29 cellular contexts compared by ENCODE assay signal in genomic region chr12:11824736-11825135, GRCh38.
DNase-seq lines count a peak whose midpoint lies in the region; ATAC-seq and TF ChIP-seq lines count a peak whose summit lies in the region.
"Had no signal": no experiment of that assay in that cellular context is flagged by ENCODE, and none has a peak within 500 bp of the region (broad histone marks: within the 10 kb centered on the region; RNA-seq: fewer than 3 reads in every experiment).

No MANE protein-coding gene starts in this region.

- H4K20me1 ChIP-seq in KMS-11 (ENCODE audit: insufficient read depth), result no peaks in the 10 kb centered on the region

- 78 to 94% methylated on average over 3 of the region's 3 CpGs for WGBS in sigmoid colon, 2 donors
- 75% methylated on average over 2 of the region's 3 CpGs for WGBS in right lobe of liver (ENCODE audit: insufficient coverage, low coverage, low lambda C conversion rate, missing lambda C conversion rate)

- H3K4me3 ChIP-seq in KMS-11 (IDR thresholded peaks at IDR 0.05; ENCODE audit: insufficient read depth, low read depth, low read length), result no peak overlapping the region
- no peak overlapping the region for H3K4me3 ChIP-seq in sigmoid colon
- H3K4me3 ChIP-seq in right lobe of liver, result no peak overlapping the region
- H3K4me3 ChIP-seq: breast epithelium, HAP-1, mucosa of descending colon, Peyer's patch, suprapubic skin, upper lobe of right lung had no signal

- CTCF ChIA-PET in activated CD4-positive, alpha-beta memory T cell treated with anti-CD3 and anti-CD28 coated beads for 36 hours (lab: Charles Lee), result interaction anchor here (1.0 to 1.4 kb wide), 2 partner anchors 208 to 244 kb away, joined by 4 to 5 read pairs; no protein-coding TSS in a partner anchor
- CTCF ChIA-PET in activated CD4-positive, alpha-beta memory T cell treated with anti-CD3 and anti-CD28 coated beads, Interleukin-2, amount 10 ng/mL, durations not matched to agents 7 days and 5 days (lab: Charles Lee), result interaction anchor here (0.6 to 1.5 kb wide), 3 partner anchors 8 to 241 kb away, joined by 4 to 6 read pairs (median 4); no protein-coding TSS in a partner anchor

- intact Hi-C loops in activated CD4-positive, alpha-beta memory T cell treated with anti-CD3 and anti-CD28 coated beads for 36 hours (cut with micrococcal nuclease), result loop anchor here (2.0 to 5.0 kb wide), 2 partner anchors 46 to 177 kb away; partner anchors contain the start of gene ETV6
- intact Hi-C loops in sigmoid colon (cut with DNase I) (no loop called here), right lobe of liver (cut with DNase I) (no loop called here)

- no peak for DNase-seq in activated CD4-positive, alpha-beta memory T cell treated with anti-CD3 and anti-CD28 coated beads for 36 hours
- no peak for DNase-seq in activated CD4-positive, alpha-beta memory T cell treated with anti-CD3 and anti-CD28 coated beads, Interleukin-2, amount 10 ng/mL, durations not matched to agents 7 days and 5 days
- DNase-seq in sigmoid colon (no peak), amygdala (lab: John Stamatoyannopoulos, UW) (no peak), NCI-H1930 (lab: John Stamatoyannopoulos, UW) (no peak), right lobe of liver (no peak)
- DNase-seq: activated naive CD4-positive, alpha-beta T cell treated with Interleukin-2 at 50 U/mL for 16 hours; activated T-cell treated with anti-CD3 and anti-CD28 coated beads, Interleukin-2, amount 50 U/mL, for 1 hour; amniotic stem cell; CD8-positive, alpha-beta memory T cell; DMS 273 treated with DMSO at 0.1 percent for 48 hours; hippocampal formation; Karpas-422; mammary epithelial cell; mucosa of descending colon; NCI-H2081; NCI-H226; NCI-H69; Peyer's patch; SHP77; stimulated activated CD4-positive, alpha-beta T cell treated with anti-CD3 and anti-CD28 coated beads, Interleukin-15, amount 100 ng/mL, for 24 hours; upper lobe of right lung had no signal

- H3K4me3 Mint-ChIP-seq in activated CD4-positive, alpha-beta memory T cell treated with anti-CD3 and anti-CD28 coated beads for 36 hours, result peak overlapping the region; percentile 34
- no peak overlapping the region for H3K4me3 Mint-ChIP-seq in activated CD4-positive, alpha-beta memory T cell treated with anti-CD3 and anti-CD28 coated beads, Interleukin-2, amount 10 ng/mL, durations not matched to agents 7 days and 5 days
- no peak overlapping the region for H3K4me3 Mint-ChIP-seq in brain
- H3K4me3 Mint-ChIP-seq: natural killer cell treated with Interleukin-12 subunit alpha and Interleukin-12 subunit beta and Interleukin-15 and Interleukin-18, amount 100 ng/mL, for 72 hours; stimulated activated memory B cell treated with anti-CD40 and anti-IgM and Interleukin-4, amounts not matched to agents 10 μg/mL and 1 μg/mL and 100 μg/mL, for 72 hours had no signal

- TF ChIP-seq POLR2A in sigmoid colon (IDR thresholded peaks at IDR 0.05), result no peak
- TF ChIP-seq POLR2A in right lobe of liver (IDR thresholded peaks at IDR 0.05), result no peak

- no peak overlapping the region for H3K9ac ChIP-seq in KMS-11

- no peak for ATAC-seq in right lobe of liver
- ATAC-seq: mucosa of descending colon; natural killer cell treated with Interleukin-12 subunit alpha and Interleukin-12 subunit beta and Interleukin-15 and Interleukin-18, amount 100 ng/mL, for 72 hours; stimulated activated memory B cell treated with anti-CD40 and anti-IgM and Interleukin-4, amounts not matched to agents 10 μg/mL and 1 μg/mL and 100 μg/mL, for 72 hours; upper lobe of right lung had no signal

- peaks cover 99% of the 10 kb centered on the region for H3K4me1 ChIP-seq in KMS-11 (ENCODE audit: low read depth, poor library complexity, severe bottlenecking)
- peaks cover 0 to 69% (median 57%) of the 10 kb centered on the region in 4 donors for H3K4me1 ChIP-seq in sigmoid colon
- H3K4me1 ChIP-seq in right lobe of liver, result peaks cover 0 to 2% (median 0%) of the 10 kb centered on the region in 4 donors

- no peaks in the 10 kb centered on the region for H3K9me3 Mint-ChIP-seq in activated CD4-positive, alpha-beta memory T cell treated with anti-CD3 and anti-CD28 coated beads for 36 hours
- H3K9me3 Mint-ChIP-seq in activated CD4-positive, alpha-beta memory T cell treated with anti-CD3 and anti-CD28 coated beads, Interleukin-2, amount 10 ng/mL, durations not matched to agents 7 days and 5 days, result no peaks in the 10 kb centered on the region
- no peaks in the 10 kb centered on the region for H3K9me3 Mint-ChIP-seq in brain
- H3K9me3 Mint-ChIP-seq: CD8-positive, alpha-beta memory T cell; natural killer cell treated with Interleukin-12 subunit alpha and Interleukin-12 subunit beta and Interleukin-15 and Interleukin-18, amount 100 ng/mL, for 72 hours; stimulated activated memory B cell treated with anti-CD40 and anti-IgM and Interleukin-4, amounts not matched to agents 10 μg/mL and 1 μg/mL and 100 μg/mL, for 72 hours had no signal

- peaks cover 28% of the 10 kb centered on the region for H3K36me3 Mint-ChIP-seq in activated CD4-positive, alpha-beta memory T cell treated with anti-CD3 and anti-CD28 coated beads for 36 hours
- peaks cover 21% of the 10 kb centered on the region for H3K36me3 Mint-ChIP-seq in activated CD4-positive, alpha-beta memory T cell treated with anti-CD3 and anti-CD28 coated beads, Interleukin-2, amount 10 ng/mL, durations not matched to agents 7 days and 5 days (ENCODE audit: low read depth)
- no peaks in the 10 kb centered on the region for H3K36me3 Mint-ChIP-seq in brain
- H3K36me3 Mint-ChIP-seq: natural killer cell treated with Interleukin-12 subunit alpha and Interleukin-12 subunit beta and Interleukin-15 and Interleukin-18, amount 100 ng/mL, for 72 hours had no signal

- H3K27me3 Mint-ChIP-seq in activated CD4-positive, alpha-beta memory T cell treated with anti-CD3 and anti-CD28 coated beads for 36 hours, result no peaks in the 10 kb centered on the region
- H3K27me3 Mint-ChIP-seq in activated CD4-positive, alpha-beta memory T cell treated with anti-CD3 and anti-CD28 coated beads, Interleukin-2, amount 10 ng/mL, durations not matched to agents 7 days and 5 days, result no peaks in the 10 kb centered on the region
- no peaks in the 10 kb centered on the region for H3K27me3 Mint-ChIP-seq in brain
- H3K27me3 Mint-ChIP-seq: CD8-positive, alpha-beta memory T cell; natural killer cell treated with Interleukin-12 subunit alpha and Interleukin-12 subunit beta and Interleukin-15 and Interleukin-18, amount 100 ng/mL, for 72 hours; stimulated activated memory B cell treated with anti-CD40 and anti-IgM and Interleukin-4, amounts not matched to agents 10 μg/mL and 1 μg/mL and 100 μg/mL, for 72 hours had no signal

- H3K79me2 ChIP-seq in KMS-11 (ENCODE audit: insufficient read depth, low read depth), result no peaks in the 10 kb centered on the region

- H2AFZ ChIP-seq in KMS-11 (ENCODE audit: low read depth), result no peak overlapping the region

- POLR2A ChIA-PET in activated CD4-positive, alpha-beta memory T cell treated with anti-CD3 and anti-CD28 coated beads for 36 hours (lab: Charles Lee), result interaction anchor here (1.1 to 1.3 kb wide), 3 partner anchors 172 to 185 kb away, joined by 3 to 4 read pairs (median 3); no protein-coding TSS in a partner anchor
- POLR2A ChIA-PET in activated CD4-positive, alpha-beta memory T cell treated with anti-CD3 and anti-CD28 coated beads, Interleukin-2, amount 10 ng/mL, durations not matched to agents 7 days and 5 days (lab: Charles Lee), result interaction anchor here (2.3 kb wide), 1 partner anchor 9 kb away, joined by 8 read pairs; no protein-coding TSS in a partner anchor

- H3K27ac ChIP-seq in KMS-11 (no peak overlapping the region), sigmoid colon (peak overlapping the region in 3 of 4 donors; percentile 30 to 66 (median 58)), right lobe of liver (no peak overlapping the region)
- H3K27ac ChIP-seq: breast epithelium, suprapubic skin, upper lobe of right lung had no signal

- no peaks in the 10 kb centered on the region for H3K9me3 ChIP-seq in sigmoid colon
- H3K9me3 ChIP-seq in right lobe of liver, result no peaks in the 10 kb centered on the region
- H3K9me3 ChIP-seq: breast epithelium, HAP-1, mucosa of descending colon, Peyer's patch, suprapubic skin, upper lobe of right lung had no signal

- H3K36me3 ChIP-seq in KMS-11 (ENCODE audit: insufficient read depth), result no peaks in the 10 kb centered on the region
- peaks cover 0 to 5% (median 0%) of the 10 kb centered on the region in 4 donors for H3K36me3 ChIP-seq in sigmoid colon
- no peaks in the 10 kb centered on the region for H3K36me3 ChIP-seq in right lobe of liver
- H3K36me3 ChIP-seq: breast epithelium, HAP-1, upper lobe of right lung had no signal

- peak overlapping the region; percentile 87 for H3K27ac Mint-ChIP-seq in activated CD4-positive, alpha-beta memory T cell treated with anti-CD3 and anti-CD28 coated beads for 36 hours
- no peak overlapping the region for H3K27ac Mint-ChIP-seq in activated CD4-positive, alpha-beta memory T cell treated with anti-CD3 and anti-CD28 coated beads, Interleukin-2, amount 10 ng/mL, durations not matched to agents 7 days and 5 days
- peak overlapping the region in 3 of 5 experiments; percentile 11 to 41 (median 33) for H3K27ac Mint-ChIP-seq in brain
- H3K27ac Mint-ChIP-seq: stimulated activated memory B cell treated with anti-CD40 and anti-IgM and Interleukin-4, amounts not matched to agents 10 μg/mL and 1 μg/mL and 100 μg/mL, for 72 hours had no signal

- TF ChIP-seq CTCF in KMS-11 (conservative IDR thresholded peaks at IDR 0.05; ENCODE audit: low read depth, low read length) (no peak), brain (conservative IDR thresholded peaks at IDR 0.05) (no peak), sigmoid colon (IDR thresholded peaks at IDR 0.05) (no peak), right lobe of liver (IDR thresholded peaks at IDR 0.05) (no peak)

- H3K4me2 ChIP-seq in KMS-11, result 0 out of 2 replicates have a peak overlapping the region, but pooled peaks have one; percentile 6

- H3K27me3 ChIP-seq in KMS-11 (ENCODE audit: insufficient read depth, low read depth) (no peaks in the 10 kb centered on the region), sigmoid colon (no peaks in the 10 kb centered on the region), right lobe of liver (no peaks in the 10 kb centered on the region)
- H3K27me3 ChIP-seq: breast epithelium, Peyer's patch, suprapubic skin, upper lobe of right lung had no signal

- TF ChIP-seq EP300 in sigmoid colon (IDR thresholded peaks at IDR 0.05), result no peak

- peaks cover 62% of the 10 kb centered on the region for H3K4me1 Mint-ChIP-seq in activated CD4-positive, alpha-beta memory T cell treated with anti-CD3 and anti-CD28 coated beads for 36 hours (ENCODE audit: low read depth)
- H3K4me1 Mint-ChIP-seq in activated CD4-positive, alpha-beta memory T cell treated with anti-CD3 and anti-CD28 coated beads, Interleukin-2, amount 10 ng/mL, durations not matched to agents 7 days and 5 days, result peaks cover 45% of the 10 kb centered on the region
- H3K4me1 Mint-ChIP-seq in brain, result peaks cover 40% of the 10 kb centered on the region

Comparison
In these comparisons a context has a peak if more than half of its experiments do, and no peak if none do; other contexts are left out.
1. H3K27ac ChIP-seq: peak in sigmoid colon (3 of 4); none in KMS-11 (single experiment) and right lobe of liver (0 of 3).